ENCODE assay signal across 9 cellular contexts in the genomic region with DNA sequence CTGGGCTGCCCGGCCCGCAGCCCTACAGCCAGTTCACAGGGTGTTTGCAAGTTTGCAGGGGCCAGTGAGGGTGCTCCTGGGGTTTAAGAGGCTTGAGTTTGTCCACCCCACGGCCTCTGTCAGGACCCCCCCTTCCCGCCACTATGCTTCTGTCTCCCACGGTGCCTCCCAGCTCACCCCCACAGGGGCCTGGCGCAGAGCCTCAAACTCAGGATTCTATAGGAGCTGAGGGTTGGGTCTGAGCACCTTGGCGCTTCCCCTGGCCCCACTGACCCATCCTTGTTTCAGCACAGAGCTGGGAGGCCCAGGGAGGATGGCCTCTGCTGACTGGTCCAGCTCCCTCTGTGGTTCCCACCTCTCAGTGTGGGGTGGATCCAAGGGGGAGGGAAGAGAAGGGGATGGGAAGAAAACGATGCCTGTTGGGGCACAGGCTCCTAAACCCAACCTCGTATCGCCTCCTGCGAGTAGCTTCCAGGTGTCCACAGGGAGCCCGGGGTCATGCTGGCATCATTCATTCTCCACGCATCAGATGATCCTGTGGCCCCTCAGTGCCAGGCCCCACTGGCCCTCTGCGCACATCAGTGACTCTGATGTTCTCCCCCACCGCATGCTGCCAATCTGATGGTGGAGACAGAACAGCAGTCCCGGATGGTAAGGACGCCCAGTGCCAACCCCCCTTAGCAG. TPM values are rescaled to one million over a fixed set of nuclear protein-coding genes. Genes with fewer than 3 reads are reported as not detected.
DNase-seq lines count a peak whose midpoint lies in the region; FAIRE-seq and TF ChIP-seq lines count a peak whose summit lies in the region.
"Had no signal": no experiment of that assay in that cellular context is flagged by ENCODE, and none has a peak within 500 bp of the region (broad histone marks: within the 10 kb centered on the region; RNA-seq: fewer than 3 reads in every experiment).

No MANE protein-coding gene starts in this region.

- H3K4me3 ChIP-seq in DOHH2 (ENCODE audit: low read length), result no peak overlapping the region
- peak overlapping the region; percentile 20; the same call in 1 of the 2 replicates for H3K4me3 ChIP-seq in OCI-LY3 (ENCODE audit: low read length)
- H3K4me3 ChIP-seq in H1 (ENCODE audit: extremely low read depth in 1 of 4, insufficient read depth in 2 of 4, low read depth in 3 of 4, low read length in 4 of 4), result no peak overlapping the region
- H3K4me3 ChIP-seq in trophoblast cell (ENCODE audit: low read depth, low read length), result no peak overlapping the region

- no peak overlapping the region for H3K14ac ChIP-seq in H1 (ENCODE audit: insufficient read length)
- H3K14ac ChIP-seq in trophoblast cell (ENCODE audit: low read length), result peak overlapping the region; percentile 8

- H3K23ac ChIP-seq in H1 (ENCODE audit: insufficient read length), result no peak overlapping the region
- no peak overlapping the region for H3K23ac ChIP-seq in trophoblast cell (ENCODE audit: low read length)

- H3K9me2 ChIP-seq in DOHH2 (replicated peaks; ENCODE audit: control insufficient read depth, low read length), result no peaks in the 10 kb centered on the region

- H4K8ac ChIP-seq in H1 (ENCODE audit: extremely low read depth, insufficient read depth, low read length) (peak overlapping the region; percentile 53), trophoblast cell (ENCODE audit: low read depth, low read length) (no peak overlapping the region)

- no peak overlapping the region for H4K12ac ChIP-seq in trophoblast cell (ENCODE audit: low read depth, low read length)

- H3K9ac ChIP-seq in OCI-LY3 (ENCODE audit: low read length) (peak overlapping the region; percentile 35; the same call in 1 of the 2 replicates), H1 (replicated peaks in 1 of 4; ENCODE audit: extremely low read depth in 1 of 4, low read depth in 3 of 4, low read length in 3 of 4) (no peak overlapping the region), trophoblast cell (ENCODE audit: low read length) (no peak overlapping the region)

- H4K20me1 ChIP-seq in DOHH2 (ENCODE audit: control insufficient read depth, insufficient read depth, low read depth, low read length) (peaks cover 11% of the 10 kb centered on the region), OCI-LY3 (ENCODE audit: insufficient read depth, low read length) (no peaks in the 10 kb centered on the region), H1 (replicated peaks in 1 of 2; ENCODE audit: control insufficient read depth in 1 of 2, insufficient read depth in 2 of 2, low read length in 2 of 2) (no peaks in the 10 kb centered on the region)

- CTCF ChIA-PET in H1 (lab: Charles Lee; ENCODE audit: partially characterized antibody), result interaction anchor here (0.7 to 2.0 kb wide), 3 partner anchors 14 to 167 kb away, joined by 3 to 7 read pairs (median 3); no protein-coding TSS in a partner anchor

- no peak for FAIRE-seq in H1 (lab: Jason Lieb, UNC)

- peaks cover 15% of the 10 kb centered on the region for H3F3A ChIP-seq in DOHH2 (ENCODE audit: control insufficient read depth, insufficient read depth)

- H3K56ac ChIP-seq in H1 (replicated peaks; ENCODE audit: insufficient read length, low read depth, low read length), result no peak overlapping the region

- H2AK5ac ChIP-seq in H1 (ENCODE audit: low read depth, low read length), result no peak overlapping the region
- H2AK5ac ChIP-seq in trophoblast cell (ENCODE audit: low read length), result peak overlapping the region; percentile 57

- H3K27me3 ChIP-seq in DOHH2 (ENCODE audit: control insufficient read depth, low read length) (peaks cover 27% of the 10 kb centered on the region), OCI-LY3 (ENCODE audit: low read depth, low read length) (no peaks in the 10 kb centered on the region; the same call in 1 of the 2 replicates), H1 (replicated peaks in 1 of 4; ENCODE audit: control insufficient read depth in 3 of 4, extremely low read depth in 1 of 4, insufficient read depth in 3 of 4, low read length in 3 of 4) (no peaks in the 10 kb centered on the region; a peak in 1 of 7 replicates), trophoblast cell (ENCODE audit: insufficient read depth, low read length) (no peaks in the 10 kb centered on the region)

- H3K79me1 ChIP-seq in H1 (ENCODE audit: low read depth, low read length), result no peaks in the 10 kb centered on the region
- H3K79me1 ChIP-seq in trophoblast cell (ENCODE audit: low read length), result peaks cover 24% of the 10 kb centered on the region

- H3K79me2 ChIP-seq in DOHH2 (ENCODE audit: control insufficient read depth, low read length) (no peaks in the 10 kb centered on the region), OCI-LY3 (ENCODE audit: low read length) (no peaks in the 10 kb centered on the region), H1 (ENCODE audit: control insufficient read depth in 1 of 2, insufficient read depth in 2 of 2, low read length in 2 of 2) (no peaks in the 10 kb centered on the region), trophoblast cell (ENCODE audit: control insufficient read depth, insufficient read depth, low read length, poor library complexity) (peaks cover 2% of the 10 kb centered on the region)

- H3K36me3 ChIP-seq in DOHH2 (ENCODE audit: control insufficient read depth, low read length) (no peaks in the 10 kb centered on the region), OCI-LY3 (replicated peaks; ENCODE audit: low read depth, low read length) (peaks cover 8% of the 10 kb centered on the region), H1 (ENCODE audit: control insufficient read depth in 2 of 4, insufficient read depth in 4 of 4, low read length in 3 of 4) (no peaks in the 10 kb centered on the region), trophoblast cell (ENCODE audit: control insufficient read depth in 1 of 2, insufficient read depth in 2 of 2, low read length in 2 of 2) (no peaks in the 10 kb centered on the region)

- no peak overlapping the region for H4K5ac ChIP-seq in H1 (ENCODE audit: insufficient read length, low read depth, low read length)

- no peak overlapping the region for H2BK120ac ChIP-seq in H1 (replicated peaks; ENCODE audit: low read depth, low read length)
- peak overlapping the region; percentile 28 for H2BK120ac ChIP-seq in trophoblast cell (ENCODE audit: insufficient read depth, low read length, poor library complexity)

- peak overlapping the region; percentile 76 for H3K4me2 ChIP-seq in DOHH2 (ENCODE audit: low read length)
- peak overlapping the region; percentile 95 for H3K4me2 ChIP-seq in OCI-LY3 (ENCODE audit: low read length)
- no peak overlapping the region for H3K4me2 ChIP-seq in H1 (ENCODE audit: insufficient read depth in 1 of 2, low read depth in 2 of 2, low read length in 2 of 2)
- H3K4me2 ChIP-seq in trophoblast cell (ENCODE audit: low read length), result no peak overlapping the region

- no peak overlapping the region for H2AFZ ChIP-seq in OCI-LY3 (ENCODE audit: low read depth, low read length)
- no peak overlapping the region; the same call in 1 of the 2 replicates for H2AFZ ChIP-seq in H1 (ENCODE audit: low read length)
- no peak overlapping the region for H2AFZ ChIP-seq in trophoblast cell (ENCODE audit: insufficient read depth, low read length, poor library complexity)

- WGBS in H1 (ENCODE audit: extremely low coverage in 1 of 2, insufficient coverage in 1 of 2, insufficient read length in 1 of 2, insufficient replicate concordance in 2 of 2, low coverage in 1 of 2, low lambda C conversion rate in 2 of 2, missing lambda C conversion rate in 1 of 2), 2 experiments, result 91% methylated on average over 17 of the region's 17 CpGs; no CpG with 5 or more reads in 1 of the 2 experiments
- WGBS in trophoblast cell (ENCODE audit: extremely low coverage, insufficient coverage, insufficient read length), result no CpG with 5 or more reads among the region's 17 CpGs

- H2BK15ac ChIP-seq in H1 (ENCODE audit: low read length), result no peak overlapping the region

- H2BK12ac ChIP-seq in H1 (ENCODE audit: low read depth, low read length), result no peak overlapping the region
- H2BK12ac ChIP-seq in trophoblast cell (ENCODE audit: low read length), result peak overlapping the region; percentile 20

- POLR2A ChIA-PET in H1 (lab: Charles Lee; ENCODE audit: partially characterized antibody), result interaction anchor here (3.1 kb wide), 1 partner anchor 344 kb away, joined by 12 read pairs; no protein-coding TSS in a partner anchor

- H3K23me2 ChIP-seq in H1 (ENCODE audit: low read depth, low read length), result peaks cover 2% of the 10 kb centered on the region; the same call in 1 of the 2 replicates

- H4K91ac ChIP-seq in H1 (replicated peaks; ENCODE audit: insufficient read length, low read length) (no peak overlapping the region), trophoblast cell (ENCODE audit: low read depth, low read length) (peak overlapping the region; percentile 44)

- TF ChIP-seq EP300 in H1 (IDR thresholded peaks at IDR 0.05; ENCODE audit: borderline replicate concordance in 1 of 2, low read depth in 2 of 2, low read length in 2 of 2), result no peak

- no peak for TF ChIP-seq RAD21 in H1 (IDR thresholded peaks at IDR 0.05 in 1 of 2, conservative IDR thresholded peaks at IDR 0.05 in 1 of 2; ENCODE audit: low read depth in 2 of 2, low read length in 2 of 2)

- H3K18ac ChIP-seq in H1 (ENCODE audit: extremely low read depth, low read length), result no peak overlapping the region
- H3K18ac ChIP-seq in trophoblast cell (ENCODE audit: low read length), result no peak overlapping the region

- in situ Hi-C loops in GM13976 (cut with MboI; ENCODE audit: low sequenced_read_pairs, unreplicated experiment), result loop anchor here (25.0 kb wide), 2 partner anchors 187 to 338 kb away; partner anchors contain the start of gene CCND1

- 0 out of 2 replicates have a peak overlapping the region, but pooled peaks have one; percentile 52 for H2BK5ac ChIP-seq in H1 (ENCODE audit: low read depth, low read length)
- no peak overlapping the region for H2BK5ac ChIP-seq in trophoblast cell (ENCODE audit: low read depth, low read length, poor library complexity)

- no peak for TF ChIP-seq POLR2A in H1 (IDR thresholded peaks at IDR 0.05; ENCODE audit: control extremely low read depth in 1 of 2, low read depth in 2 of 2, low read length in 2 of 2)

- DNase-seq in H1 (ENCODE audit: low read depth in 1 of 2, low spot score in 2 of 2) (no peak), trophoblast cell (no peak), mucosa of gallbladder (ENCODE audit: low spot score) (no peak), SHP77 (lab: John Stamatoyannopoulos, UW) (no peak), GM13976 (ENCODE audit: low spot score) (no peak)
- DNase-seq in activated CD4-positive, CD25-positive, alpha-beta regulatory T cell treated with anti-CD3 and anti-CD28 coated beads, Interleukin-2, amount 50 U/mL, for 72 hours, result no peak

- no peak overlapping the region for H2BK20ac ChIP-seq in H1 (ENCODE audit: low read length)

- no peaks in the 10 kb centered on the region for H3K9me3 ChIP-seq in DOHH2 (ENCODE audit: control insufficient read depth, insufficient read depth, low read length)
- no peaks in the 10 kb centered on the region for H3K9me3 ChIP-seq in OCI-LY3 (ENCODE audit: insufficient read depth, low read length)
- H3K9me3 ChIP-seq in H1 (ENCODE audit: insufficient read depth in 2 of 2, low read depth in 1 of 2, low read length in 1 of 2), result no peaks in the 10 kb centered on the region
- H3K9me3 ChIP-seq in trophoblast cell (ENCODE audit: insufficient read depth, low read depth, low read length), result peaks cover 4% of the 10 kb centered on the region

- H3K4ac ChIP-seq in H1 (replicated peaks; ENCODE audit: insufficient read length, low read depth, low read length), result no peak overlapping the region
- no peak overlapping the region for H3K4ac ChIP-seq in trophoblast cell (ENCODE audit: low read depth, low read length)

- TF ChIP-seq CTCF in DOHH2 (IDR thresholded peaks at IDR 0.05; ENCODE audit: low read depth, low read length, poor library complexity, severe bottlenecking) (no peak), OCI-LY3 (IDR thresholded peaks at IDR 0.05; ENCODE audit: low read depth, low read length) (no peak), H1 (IDR thresholded peaks at IDR 0.05; ENCODE audit: control extremely low read depth in 1 of 3, insufficient read depth in 1 of 3, low read depth in 1 of 3, low read length in 3 of 3) (no peak), GM13976 (IDR thresholded peaks at IDR 0.05; ENCODE audit: borderline replicate concordance, control extremely low read depth, extremely low read depth, insufficient read depth, missing control alignments) (no peak)

- H3K4me1 ChIP-seq in DOHH2 (ENCODE audit: control insufficient read depth, low read length) (peaks cover 48% of the 10 kb centered on the region), OCI-LY3 (ENCODE audit: low read length) (peaks cover 64% of the 10 kb centered on the region), H1 (replicated peaks in 1 of 4; ENCODE audit: control insufficient read depth in 3 of 4, insufficient read depth in 4 of 4, low read length in 3 of 4) (no peaks in the 10 kb centered on the region; a peak in 1 of 7 replicates), trophoblast cell (ENCODE audit: control insufficient read depth in 1 of 2, insufficient read depth in 2 of 2, low read length in 2 of 2) (peaks cover 38 to 43% of the 10 kb centered on the region in 2 experiments)

- H3K27ac ChIP-seq in DOHH2 (ENCODE audit: low read depth, low read length), result no peak overlapping the region
- H3K27ac ChIP-seq in OCI-LY3 (ENCODE audit: low read length), result peak overlapping the region; percentile 84; the same call in 1 of the 2 replicates
- no peak overlapping the region for H3K27ac ChIP-seq in H1 (ENCODE audit: low read depth, low read length)
- H3K27ac ChIP-seq in trophoblast cell (ENCODE audit: low read depth, low read length), result peak overlapping the region; percentile 3

RNA-seq across cellular contexts. Expression of gene MYEOV, which starts 5.0 kb away (rescaled TPM):
- 0.67 and 0.86 TPM in 2 replicates for total RNA-seq in H1 (2021; fragmentation: NEBNext Ultra II Directional; extraction: Animal tissue kit (Norgen Biotek cat#: 25700))
- 0.44 and 1.0 TPM in 2 replicates for polyA plus RNA-seq in H1 (2011; rRNA removed)
- 0.50 TPM for polyA plus RNA-seq in H1 (2011; cell fraction: cytosol; rRNA removed)
- 2.3 TPM for polyA plus RNA-seq in H1 (2011; cell fraction: nucleus; rRNA removed)
- polyA plus RNA-seq in H1 (2012, experiment 1 of 2), result 0.47 to 1.2 TPM (median 0.68 TPM) in 3 of 4 replicates, not detected in the other
- 0.20 TPM for polyA plus RNA-seq in H1 (2012, experiment 2 of 2)
- 0.36 TPM for polyA plus RNA-seq in H1 (2013, experiment 1 of 2)
- 0.35 TPM for polyA plus RNA-seq in H1 (2013, experiment 2 of 2)
- polyA minus RNA-seq in H1 (2011; rRNA and poly(A)+ RNA removed), result 0.16 and 0.24 TPM in 2 replicates
- 0.44 TPM for polyA minus RNA-seq in H1 (2011; cell fraction: cytosol; rRNA and poly(A)+ RNA removed)
- polyA minus RNA-seq in H1 (2011; cell fraction: nucleus; rRNA and poly(A)+ RNA removed), result 2.0 TPM
- polyA plus RNA-seq in trophoblast cell (2013), result 0.05 and 0.11 TPM in 2 replicates
- total RNA-seq in mucosa of gallbladder, result 0.72 TPM
- total RNA-seq: myocyte had no signal

Comparison
In these comparisons a context has a peak if more than half of its experiments do, and no peak if none do; other contexts are left out.
1. H3K27ac ChIP-seq: peak in OCI-LY3 (single experiment) and trophoblast cell (single experiment); none in DOHH2 (single experiment) and H1 (single experiment).
2. H3K4me2 ChIP-seq: peak in DOHH2 (single experiment) and OCI-LY3 (single experiment); none in H1 (0 of 2) and trophoblast cell (single experiment).